In the genomic region with DNA sequence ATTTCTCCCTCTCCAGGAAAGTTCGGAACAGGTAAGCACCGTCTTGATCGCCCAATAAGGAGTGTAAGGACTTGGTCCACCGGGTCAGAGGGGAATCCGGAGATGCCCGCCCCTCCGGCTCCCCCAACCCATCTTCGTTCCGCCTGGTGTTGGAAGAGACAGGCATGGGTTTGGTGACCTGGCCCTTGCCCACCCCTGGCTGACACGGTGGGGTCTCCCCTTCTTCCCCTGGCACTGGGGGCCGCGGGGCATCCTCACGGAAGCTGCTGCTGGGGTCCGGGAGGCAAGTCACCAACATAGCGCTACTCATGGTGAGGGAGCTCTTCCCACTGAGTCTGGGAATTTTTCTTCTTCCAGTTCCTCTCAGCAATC, we compare ENCODE assay signal across 2 cellular contexts.
TF ChIP-seq lines count a peak whose summit lies in the region.

No MANE protein-coding gene starts in this region.

TF ChIP-seq in A549, 52 proteins besides CTCF, POLR2A, EP300 and RAD21 (continued from another document):
- TF ChIP-seq, protein P1, sequence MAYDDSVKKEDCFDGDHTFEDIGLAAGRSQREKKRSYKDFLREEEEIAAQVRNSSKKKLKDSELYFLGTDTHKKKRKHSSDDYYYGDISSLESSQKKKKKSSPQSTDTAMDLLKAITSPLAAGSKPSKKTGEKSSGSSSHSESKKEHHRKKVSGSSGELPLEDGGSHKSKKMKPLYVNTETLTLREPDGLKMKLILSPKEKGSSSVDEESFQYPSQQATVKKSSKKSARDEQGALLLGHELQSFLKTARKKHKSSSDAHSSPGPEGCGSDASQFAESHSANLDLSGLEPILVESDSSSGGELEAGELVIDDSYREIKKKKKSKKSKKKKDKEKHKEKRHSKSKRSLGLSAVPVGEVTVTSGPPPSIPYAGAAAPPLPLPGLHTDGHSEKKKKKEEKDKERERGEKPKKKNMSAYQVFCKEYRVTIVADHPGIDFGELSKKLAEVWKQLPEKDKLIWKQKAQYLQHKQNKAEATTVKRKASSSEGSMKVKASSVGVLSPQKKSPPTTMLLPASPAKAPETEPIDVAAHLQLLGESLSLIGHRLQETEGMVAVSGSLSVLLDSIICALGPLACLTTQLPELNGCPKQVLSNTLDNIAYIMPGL (CRISPR knock-in tag; IDR thresholded peaks at IDR 0.05; ENCODE audit: borderline replicate concordance): no peak
- TF ChIP-seq NFE2L2 (conservative IDR thresholded peaks at IDR 0.05; ENCODE audit: low read length) (no peak), EHMT2 (IDR thresholded peaks at IDR 0.05; ENCODE audit: low read depth) (no peak), FOSL2 (IDR thresholded peaks at IDR 0.05) (no peak), FOSL2 (CRISPR knock-in tag; IDR thresholded peaks at IDR 0.05) (no peak), MYC (IDR thresholded peaks at IDR 0.05; ENCODE audit: borderline replicate concordance, low read length) (no peak), TFCP2L1 (CRISPR knock-in tag; IDR thresholded peaks at IDR 0.05) (no peak), SREBF2 (IDR thresholded peaks at IDR 0.05) (no peak), JUNB (IDR thresholded peaks at IDR 0.05) (no peak), CHD4 (IDR thresholded peaks at IDR 0.05; ENCODE audit: borderline replicate concordance) (no peak), RNF2 (IDR thresholded peaks at IDR 0.05; ENCODE audit: borderline replicate concordance, low read depth) (no peak), HOXB5 (CRISPR knock-in tag; IDR thresholded peaks at IDR 0.05) (no peak), POLR2AphosphoS2 (conservative IDR thresholded peaks at IDR 0.05; ENCODE audit: low read length) (no peak)
- TF ChIP-seq, protein P2, sequence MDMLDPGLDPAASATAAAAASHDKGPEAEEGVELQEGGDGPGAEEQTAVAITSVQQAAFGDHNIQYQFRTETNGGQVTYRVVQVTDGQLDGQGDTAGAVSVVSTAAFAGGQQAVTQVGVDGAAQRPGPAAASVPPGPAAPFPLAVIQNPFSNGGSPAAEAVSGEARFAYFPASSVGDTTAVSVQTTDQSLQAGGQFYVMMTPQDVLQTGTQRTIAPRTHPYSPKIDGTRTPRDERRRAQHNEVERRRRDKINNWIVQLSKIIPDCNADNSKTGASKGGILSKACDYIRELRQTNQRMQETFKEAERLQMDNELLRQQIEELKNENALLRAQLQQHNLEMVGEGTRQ (IDR thresholded peaks at IDR 0.05): no peak

TF ChIP-seq in GM23338, 12 proteins besides CTCF, POLR2A, EP300 and RAD21 (continued from another document):
- TF ChIP-seq, protein P3, sequence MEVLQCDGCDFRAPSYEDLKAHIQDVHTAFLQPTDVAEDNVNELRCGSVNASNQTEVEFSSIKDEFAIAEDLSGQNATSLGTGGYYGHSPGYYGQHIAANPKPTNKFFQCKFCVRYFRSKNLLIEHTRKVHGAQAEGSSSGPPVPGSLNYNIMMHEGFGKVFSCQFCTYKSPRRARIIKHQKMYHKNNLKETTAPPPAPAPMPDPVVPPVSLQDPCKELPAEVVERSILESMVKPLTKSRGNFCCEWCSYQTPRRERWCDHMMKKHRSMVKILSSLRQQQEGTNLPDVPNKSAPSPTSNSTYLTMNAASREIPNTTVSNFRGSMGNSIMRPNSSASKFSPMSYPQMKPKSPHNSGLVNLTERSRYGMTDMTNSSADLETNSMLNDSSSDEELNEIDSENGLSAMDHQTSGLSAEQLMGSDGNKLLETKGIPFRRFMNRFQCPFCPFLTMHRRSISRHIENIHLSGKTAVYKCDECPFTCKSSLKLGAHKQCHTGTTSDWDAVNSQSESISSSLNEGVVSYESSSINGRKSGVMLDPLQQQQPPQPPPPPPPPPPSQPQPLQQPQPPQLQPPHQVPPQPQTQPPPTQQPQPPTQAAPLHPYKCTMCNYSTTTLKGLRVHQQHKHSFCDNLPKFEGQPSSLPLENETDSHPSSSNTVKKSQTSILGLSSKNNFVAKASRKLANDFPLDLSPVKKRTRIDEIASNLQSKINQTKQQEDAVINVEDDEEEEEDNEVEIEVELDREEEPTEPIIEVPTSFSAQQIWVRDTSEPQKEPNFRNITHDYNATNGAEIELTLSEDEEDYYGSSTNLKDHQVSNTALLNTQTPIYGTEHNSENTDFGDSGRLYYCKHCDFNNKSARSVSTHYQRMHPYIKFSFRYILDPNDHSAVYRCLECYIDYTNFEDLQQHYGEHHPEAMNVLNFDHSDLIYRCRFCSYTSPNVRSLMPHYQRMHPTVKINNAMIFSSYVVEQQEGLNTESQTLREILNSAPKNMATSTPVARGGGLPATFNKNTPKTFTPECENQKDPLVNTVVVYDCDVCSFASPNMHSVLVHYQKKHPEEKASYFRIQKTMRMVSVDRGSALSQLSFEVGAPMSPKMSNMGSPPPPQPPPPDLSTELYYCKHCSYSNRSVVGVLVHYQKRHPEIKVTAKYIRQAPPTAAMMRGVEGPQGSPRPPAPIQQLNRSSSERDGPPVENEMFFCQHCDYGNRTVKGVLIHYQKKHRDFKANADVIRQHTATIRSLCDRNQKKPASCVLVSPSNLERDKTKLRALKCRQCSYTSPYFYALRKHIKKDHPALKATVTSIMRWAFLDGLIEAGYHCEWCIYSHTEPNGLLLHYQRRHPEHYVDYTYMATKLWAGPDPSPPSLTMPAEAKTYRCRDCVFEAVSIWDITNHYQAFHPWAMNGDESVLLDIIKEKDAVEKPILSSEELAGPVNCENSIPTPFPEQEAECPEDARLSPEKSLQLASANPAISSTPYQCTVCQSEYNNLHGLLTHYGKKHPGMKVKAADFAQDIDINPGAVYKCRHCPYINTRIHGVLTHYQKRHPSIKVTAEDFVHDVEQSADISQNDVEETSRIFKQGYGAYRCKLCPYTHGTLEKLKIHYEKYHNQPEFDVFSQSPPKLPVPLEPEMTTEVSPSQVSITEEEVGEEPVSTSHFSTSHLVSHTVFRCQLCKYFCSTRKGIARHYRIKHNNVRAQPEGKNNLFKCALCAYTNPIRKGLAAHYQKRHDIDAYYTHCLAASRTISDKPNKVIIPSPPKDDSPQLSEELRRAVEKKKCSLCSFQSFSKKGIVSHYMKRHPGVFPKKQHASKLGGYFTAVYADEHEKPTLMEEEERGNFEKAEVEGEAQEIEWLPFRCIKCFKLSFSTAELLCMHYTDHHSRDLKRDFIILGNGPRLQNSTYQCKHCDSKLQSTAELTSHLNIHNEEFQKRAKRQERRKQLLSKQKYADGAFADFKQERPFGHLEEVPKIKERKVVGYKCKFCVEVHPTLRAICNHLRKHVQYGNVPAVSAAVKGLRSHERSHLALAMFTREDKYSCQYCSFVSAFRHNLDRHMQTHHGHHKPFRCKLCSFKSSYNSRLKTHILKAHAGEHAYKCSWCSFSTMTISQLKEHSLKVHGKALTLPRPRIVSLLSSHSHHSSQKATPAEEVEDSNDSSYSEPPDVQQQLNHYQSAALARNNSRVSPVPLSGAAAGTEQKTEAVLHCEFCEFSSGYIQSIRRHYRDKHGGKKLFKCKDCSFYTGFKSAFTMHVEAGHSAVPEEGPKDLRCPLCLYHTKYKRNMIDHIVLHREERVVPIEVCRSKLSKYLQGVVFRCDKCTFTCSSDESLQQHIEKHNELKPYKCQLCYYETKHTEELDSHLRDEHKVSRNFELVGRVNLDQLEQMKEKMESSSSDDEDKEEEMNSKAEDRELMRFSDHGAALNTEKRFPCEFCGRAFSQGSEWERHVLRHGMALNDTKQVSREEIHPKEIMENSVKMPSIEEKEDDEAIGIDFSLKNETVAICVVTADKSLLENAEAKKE (CRISPR knock-in tag; IDR thresholded peaks at IDR 0.05): no peak
- TF ChIP-seq EZH2 (IDR thresholded peaks at IDR 0.05; ENCODE audit: low read depth, unreplicated experiment) (no peak), EZH2phosphoT487 (IDR thresholded peaks at IDR 0.05; ENCODE audit: unreplicated experiment) (no peak), POLR2AphosphoS5 (IDR thresholded peaks at IDR 0.05; ENCODE audit: low read depth) (no peak), CREB1 (CRISPR knock-in tag; IDR thresholded peaks at IDR 0.05; ENCODE audit: low read depth) (no peak), NANOG (IDR thresholded peaks at IDR 0.05; ENCODE audit: borderline replicate concordance) (no peak), JUNB (IDR thresholded peaks at IDR 0.05; ENCODE audit: unreplicated experiment) (no peak)
- TF ChIP-seq, protein P4, sequence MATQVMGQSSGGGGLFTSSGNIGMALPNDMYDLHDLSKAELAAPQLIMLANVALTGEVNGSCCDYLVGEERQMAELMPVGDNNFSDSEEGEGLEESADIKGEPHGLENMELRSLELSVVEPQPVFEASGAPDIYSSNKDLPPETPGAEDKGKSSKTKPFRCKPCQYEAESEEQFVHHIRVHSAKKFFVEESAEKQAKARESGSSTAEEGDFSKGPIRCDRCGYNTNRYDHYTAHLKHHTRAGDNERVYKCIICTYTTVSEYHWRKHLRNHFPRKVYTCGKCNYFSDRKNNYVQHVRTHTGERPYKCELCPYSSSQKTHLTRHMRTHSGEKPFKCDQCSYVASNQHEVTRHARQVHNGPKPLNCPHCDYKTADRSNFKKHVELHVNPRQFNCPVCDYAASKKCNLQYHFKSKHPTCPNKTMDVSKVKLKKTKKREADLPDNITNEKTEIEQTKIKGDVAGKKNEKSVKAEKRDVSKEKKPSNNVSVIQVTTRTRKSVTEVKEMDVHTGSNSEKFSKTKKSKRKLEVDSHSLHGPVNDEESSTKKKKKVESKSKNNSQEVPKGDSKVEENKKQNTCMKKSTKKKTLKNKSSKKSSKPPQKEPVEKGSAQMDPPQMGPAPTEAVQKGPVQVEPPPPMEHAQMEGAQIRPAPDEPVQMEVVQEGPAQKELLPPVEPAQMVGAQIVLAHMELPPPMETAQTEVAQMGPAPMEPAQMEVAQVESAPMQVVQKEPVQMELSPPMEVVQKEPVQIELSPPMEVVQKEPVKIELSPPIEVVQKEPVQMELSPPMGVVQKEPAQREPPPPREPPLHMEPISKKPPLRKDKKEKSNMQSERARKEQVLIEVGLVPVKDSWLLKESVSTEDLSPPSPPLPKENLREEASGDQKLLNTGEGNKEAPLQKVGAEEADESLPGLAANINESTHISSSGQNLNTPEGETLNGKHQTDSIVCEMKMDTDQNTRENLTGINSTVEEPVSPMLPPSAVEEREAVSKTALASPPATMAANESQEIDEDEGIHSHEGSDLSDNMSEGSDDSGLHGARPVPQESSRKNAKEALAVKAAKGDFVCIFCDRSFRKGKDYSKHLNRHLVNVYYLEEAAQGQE (IDR thresholded peaks at IDR 0.05; ENCODE audit: unreplicated experiment): no peak
- TF ChIP-seq, protein P5, sequence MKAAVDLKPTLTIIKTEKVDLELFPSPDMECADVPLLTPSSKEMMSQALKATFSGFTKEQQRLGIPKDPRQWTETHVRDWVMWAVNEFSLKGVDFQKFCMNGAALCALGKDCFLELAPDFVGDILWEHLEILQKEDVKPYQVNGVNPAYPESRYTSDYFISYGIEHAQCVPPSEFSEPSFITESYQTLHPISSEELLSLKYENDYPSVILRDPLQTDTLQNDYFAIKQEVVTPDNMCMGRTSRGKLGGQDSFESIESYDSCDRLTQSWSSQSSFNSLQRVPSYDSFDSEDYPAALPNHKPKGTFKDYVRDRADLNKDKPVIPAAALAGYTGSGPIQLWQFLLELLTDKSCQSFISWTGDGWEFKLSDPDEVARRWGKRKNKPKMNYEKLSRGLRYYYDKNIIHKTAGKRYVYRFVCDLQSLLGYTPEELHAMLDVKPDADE (IDR thresholded peaks at IDR 0.05): no peak
